ENCODE assay signal across 8 cellular contexts in the genomic region with DNA sequence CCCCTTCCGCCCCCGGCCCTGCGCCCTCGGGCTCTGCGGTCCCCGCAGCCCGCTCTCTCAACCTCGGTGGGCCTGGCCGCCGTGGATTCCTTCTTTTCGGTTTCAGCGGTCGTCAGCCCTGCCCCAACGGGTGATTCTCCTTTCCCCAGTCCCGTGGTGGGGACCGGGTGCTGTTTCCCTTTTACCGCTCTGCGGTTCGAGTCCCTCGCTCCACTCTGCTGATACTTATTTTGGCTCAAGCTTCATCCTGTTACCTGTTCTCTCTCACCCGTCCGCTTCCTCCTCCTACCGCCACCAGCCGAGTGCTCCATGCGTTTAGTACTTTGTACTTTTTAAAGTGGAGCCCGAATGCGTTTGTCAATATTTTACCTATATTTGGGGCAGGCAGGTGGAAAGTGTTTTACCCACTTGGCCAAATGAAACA. TPM values are rescaled to one million over a fixed set of nuclear protein-coding genes. Genes with fewer than 3 reads are reported as not detected.
DNase-seq lines count a peak whose midpoint lies in the region; ATAC-seq and TF ChIP-seq lines count a peak whose summit lies in the region.

No MANE protein-coding gene starts in this region.

- no peaks in the 10 kb centered on the region for H3K9me3 ChIP-seq in heart right ventricle
- no peaks in the 10 kb centered on the region for H3K9me3 ChIP-seq in psoas muscle

- H3K27me3 Mint-ChIP-seq in activated CD4-positive, alpha-beta T cell treated with anti-CD3 and anti-CD28 coated beads, Interleukin-2, amount 10 ng/mL, durations not matched to agents 24 days and 14 days, result no peaks in the 10 kb centered on the region

- H3K4me3 Mint-ChIP-seq in activated CD4-positive, alpha-beta T cell treated with anti-CD3 and anti-CD28 coated beads, Interleukin-2, amount 10 ng/mL, durations not matched to agents 24 days and 14 days, result peak overlapping the region; percentile 86

- ATAC-seq in heart right ventricle (peak in 2 of 8 donors; percentile 0 to 1), Right ventricle myocardium inferior (no peak), HG03354 (IDR thresholded peaks at IDR 0.05; ENCODE audit: poor library complexity, severe bottlenecking, unreplicated experiment) (peak; percentile 0), psoas muscle (peak in 2 of 4 donors; percentile 0 to 12)

- peak overlapping the region; percentile 75 to 100 (median 82) for H3K4me3 ChIP-seq in heart right ventricle
- peak overlapping the region; percentile 90 for H3K4me3 ChIP-seq in fibroblast of the aortic adventitia (ENCODE audit: low read depth, low read length)
- H3K4me3 ChIP-seq in psoas muscle, result peak overlapping the region; percentile 92

- H3K27ac ChIP-seq in heart right ventricle (peak overlapping the region; percentile 87 to 99 (median 97)), psoas muscle (peak overlapping the region; percentile 99)

- DNase-seq in heart right ventricle (no peak), Right ventricle myocardium inferior (ENCODE audit: missing footprints) (no peak), fibroblast of the aortic adventitia (ENCODE audit: low read depth) (no peak), psoas muscle (no peak), DMS153 treated with DMSO at 0.1 percent for 48 hours (lab: John Stamatoyannopoulos, UW; ENCODE audit: unreplicated experiment) (no peak), activated gamma-delta T cell treated with Interleukin-2 at 50 U/mL for 16 hours (no peak)
- no peak for DNase-seq in activated CD4-positive, alpha-beta T cell treated with anti-CD3 and anti-CD28 coated beads, Interleukin-2, amount 10 ng/mL, durations not matched to agents 24 days and 14 days

- peaks cover 39% of the 10 kb centered on the region for H3K4me1 Mint-ChIP-seq in activated CD4-positive, alpha-beta T cell treated with anti-CD3 and anti-CD28 coated beads, Interleukin-2, amount 10 ng/mL, durations not matched to agents 24 days and 14 days

- 0% methylated on average over 27 of the region's 27 CpGs for WGBS in heart right ventricle, 2 donors
- 0 to 1% (median 0%) methylated on average over 27 of the region's 27 CpGs for WGBS in psoas muscle, 3 donors

- H3K27me3 ChIP-seq in heart right ventricle (no peaks in the 10 kb centered on the region), psoas muscle (ENCODE audit: insufficient read depth in 3 of 3, low read length in 2 of 3) (no peaks in the 10 kb centered on the region)

- intact Hi-C loops in heart right ventricle (cut with DNase I) (loop anchor here in 3 of 10 donors (5.0 kb wide), 1 partner anchor 44 kb away; a partner anchor contains a TSS), Right ventricle myocardium inferior (cut with DNase I) (no loop called here), psoas muscle (cut with DNase I) (loop anchor here in 1 of 2 donors (5.0 kb wide), 1 partner anchor 44 kb away; a partner anchor contains a TSS)
- intact Hi-C loops in activated CD4-positive, alpha-beta T cell treated with anti-CD3 and anti-CD28 coated beads, Interleukin-2, amount 10 ng/mL, durations not matched to agents 24 days and 14 days (cut with micrococcal nuclease), result loop anchor here (1.0 to 10.0 kb wide), 5 partner anchors 12 to 1474 kb away; a partner anchor contains a TSS

- H3K27ac Mint-ChIP-seq in activated CD4-positive, alpha-beta T cell treated with anti-CD3 and anti-CD28 coated beads, Interleukin-2, amount 10 ng/mL, durations not matched to agents 24 days and 14 days, result peak overlapping the region; percentile 97

- H3K4me1 ChIP-seq in heart right ventricle, result peaks cover 0 to 43% (median 29%) of the 10 kb centered on the region in 9 donors
- peaks cover 20% of the 10 kb centered on the region for H3K4me1 ChIP-seq in psoas muscle

- H3K9me3 Mint-ChIP-seq in activated CD4-positive, alpha-beta T cell treated with anti-CD3 and anti-CD28 coated beads, Interleukin-2, amount 10 ng/mL, durations not matched to agents 24 days and 14 days, result no peaks in the 10 kb centered on the region

- H3K36me3 ChIP-seq in heart right ventricle (peaks cover 0 to 23% (median 13%) of the 10 kb centered on the region in 9 donors), psoas muscle (ENCODE audit: insufficient read depth in 1 of 2, low read depth in 1 of 2) (peaks cover 7 to 15% of the 10 kb centered on the region in 2 donors)

- peaks cover 30% of the 10 kb centered on the region for H3K36me3 Mint-ChIP-seq in activated CD4-positive, alpha-beta T cell treated with anti-CD3 and anti-CD28 coated beads, Interleukin-2, amount 10 ng/mL, durations not matched to agents 24 days and 14 days (ENCODE audit: low read depth)

- no peak for TF ChIP-seq CTCF in heart right ventricle (IDR thresholded peaks at IDR 0.05)
- TF ChIP-seq CTCF in fibroblast of the aortic adventitia (IDR thresholded peaks at IDR 0.05; ENCODE audit: insufficient read depth, low read length), result no peak
- TF ChIP-seq CTCF in psoas muscle (IDR thresholded peaks at IDR 0.05), result no peak

RNA-seq across cellular contexts. Expression of a gene that starts 0.6 kb away (rescaled TPM):
- total RNA-seq in heart right ventricle (10 to 100 TPM; 32.6 to 56.5 (median 41.6) TPM), Right ventricle myocardium inferior (44.9 TPM), fibroblast of the aortic adventitia (ENCODE audit: low replicate concordance) (30.0 and 49.6 TPM in 2 replicates), psoas muscle (10 to 100 TPM; 35.2 to 63.5 (median 53.3) TPM)
- polyA plus RNA-seq in heart right ventricle (10 to 100 TPM; 22.3 to 31.6 TPM), psoas muscle (10 to 100 TPM; 32.4 to 63.6 (median 58.0) TPM)
- 78.4 and 80.9 TPM in 2 replicates for total RNA-seq in activated CD4-positive, alpha-beta T cell treated with anti-CD3 and anti-CD28 coated beads, Interleukin-2, amount 10 ng/mL, durations not matched to agents 24 days and 14 days

RNA-seq across cellular contexts. Expression of a gene that starts 10.9 kb away (rescaled TPM):
- 1 to 10 TPM; 4.0 to 9.0 (median 7.1) TPM for total RNA-seq in heart right ventricle
- polyA plus RNA-seq in heart right ventricle, result 1 to 10 TPM; 2.9 to 9.0 TPM
- total RNA-seq in Right ventricle myocardium inferior, result 6.2 TPM
- total RNA-seq in activated CD4-positive, alpha-beta T cell treated with anti-CD3 and anti-CD28 coated beads, Interleukin-2, amount 10 ng/mL, durations not matched to agents 24 days and 14 days, result 18.5 and 19.8 TPM in 2 replicates
- 12.6 and 16.2 TPM in 2 replicates for total RNA-seq in fibroblast of the aortic adventitia (ENCODE audit: low replicate concordance)
- 10 to 100 TPM in 2 of 4 donors, 1 to 10 TPM in 2; 6.8 to 11.6 (median 9.2) TPM for total RNA-seq in psoas muscle
- 10 to 100 TPM in 2 of 3 donors, 1 to 10 TPM in 1; 9.6 to 16.9 (median 14.3) TPM for polyA plus RNA-seq in psoas muscle

RNA-seq across cellular contexts. Expression of a gene that starts 18.8 kb away (rescaled TPM):
- total RNA-seq in heart right ventricle, result 1 to 10 TPM in 2 of 10 donors, under 1 TPM in 7, not detected in 1; 0.17 to 1.1 (median 0.55) TPM
- 1 to 10 TPM in 1 of 2 donors, under 1 TPM in 1; 0.43 to 3.4 TPM for polyA plus RNA-seq in heart right ventricle
- total RNA-seq in Right ventricle myocardium inferior, result 0.51 TPM
- 0.40 and 0.47 TPM in 2 replicates for total RNA-seq in activated CD4-positive, alpha-beta T cell treated with anti-CD3 and anti-CD28 coated beads, Interleukin-2, amount 10 ng/mL, durations not matched to agents 24 days and 14 days
- total RNA-seq in fibroblast of the aortic adventitia (ENCODE audit: low replicate concordance), result 1.4 and 1.7 TPM in 2 replicates
- total RNA-seq in psoas muscle, result under 1 TPM in 3 of 4 donors, not detected in 1; 0.21 to 0.90 (median 0.59) TPM
- under 1 TPM; 0.08 to 0.18 (median 0.11) TPM for polyA plus RNA-seq in psoas muscle

RNA-seq across cellular contexts. Expression of a gene that starts 43.5 kb away (rescaled TPM):
- total RNA-seq in heart right ventricle (1 to 10 TPM; 5.2 to 9.7 (median 8.4) TPM), Right ventricle myocardium inferior (7.9 TPM), fibroblast of the aortic adventitia (ENCODE audit: low replicate concordance) (2.6 and 16.9 TPM in 2 replicates), psoas muscle (10 to 100 TPM in 1 of 4 donors, 1 to 10 TPM in 3; 6.7 to 10.3 (median 7.4) TPM)
- polyA plus RNA-seq in heart right ventricle (10 to 100 TPM in 1 of 2 donors, 1 to 10 TPM in 1; 5.2 to 18.3 TPM), psoas muscle (10 to 100 TPM in 2 of 3 donors, 1 to 10 TPM in 1; 9.4 to 19.7 (median 13.9) TPM)
- 13.9 and 15.6 TPM in 2 replicates for total RNA-seq in activated CD4-positive, alpha-beta T cell treated with anti-CD3 and anti-CD28 coated beads, Interleukin-2, amount 10 ng/mL, durations not matched to agents 24 days and 14 days

RNA-seq across cellular contexts. Expression of a gene that starts 43.9 kb away (rescaled TPM):
- total RNA-seq in heart right ventricle (100 to 1,000 TPM in 1 of 10 donors, 10 to 100 TPM in 9; 58.7 to 103 (median 69.0) TPM), Right ventricle myocardium inferior (56.9 TPM), fibroblast of the aortic adventitia (ENCODE audit: low replicate concordance) (46.9 and 66.6 TPM in 2 replicates), psoas muscle (10 to 100 TPM; 31.5 to 69.7 (median 51.1) TPM)
- polyA plus RNA-seq in heart right ventricle (100 to 1,000 TPM in 1 of 2 donors, 10 to 100 TPM in 1; 45.4 to 105 TPM), psoas muscle (100 to 1,000 TPM in 2 of 3 donors, 10 to 100 TPM in 1; 55.4 to 192 (median 110) TPM)
- total RNA-seq in activated CD4-positive, alpha-beta T cell treated with anti-CD3 and anti-CD28 coated beads, Interleukin-2, amount 10 ng/mL, durations not matched to agents 24 days and 14 days, result 99.0 and 99.2 TPM in 2 replicates
